24 cellular contexts compared by ENCODE assay signal in genomic region chr17:8362651-8363332, GRCh38. TPM values are rescaled to one million over a fixed set of nuclear protein-coding genes. Genes with fewer than 3 reads are reported as not detected.
DNase-seq lines count a peak whose midpoint lies in the region; ATAC-seq and TF ChIP-seq lines count a peak whose summit lies in the region.
"Had no signal": no experiment of that assay in that cellular context is flagged by ENCODE, and none has a peak within 500 bp of the region (broad histone marks: within the 10 kb centered on the region; RNA-seq: fewer than 3 reads in every experiment).

No MANE protein-coding gene starts in this region.

- H3K9me3 ChIP-seq in SJCRH30 (replicated peaks) (no peaks in the 10 kb centered on the region), osteoblast (ENCODE audit: low read depth, low read length) (no peaks in the 10 kb centered on the region)
- H3K9me3 ChIP-seq: adrenal gland had no signal

- H3K36me3 ChIP-seq in SJCRH30 (no peaks in the 10 kb centered on the region), osteoblast (ENCODE audit: insufficient read depth, low read length) (no peaks in the 10 kb centered on the region)
- H3K36me3 ChIP-seq: adrenal gland had no signal

- no peak overlapping the region for H3K4me3 ChIP-seq in SJCRH30
- H3K4me3 ChIP-seq in osteoblast (ENCODE audit: insufficient read depth, low read length) = no peak overlapping the region
- H3K4me3 ChIP-seq: adrenal gland, dorsolateral prefrontal cortex, GM12878 had no signal

- H4K20me1 ChIP-seq in osteoblast (ENCODE audit: insufficient read depth, low read length) = no peaks in the 10 kb centered on the region

- peak overlapping the region; percentile 53 for H3K4me2 ChIP-seq in osteoblast (ENCODE audit: insufficient read depth, low read length)

- H3K27ac ChIP-seq in SJCRH30 = peak overlapping the region; percentile 31; the same call in 1 of the 2 replicates
- H3K27ac ChIP-seq in osteoblast (ENCODE audit: low read depth, low read length) = peak overlapping the region; percentile 80
- H3K27ac ChIP-seq: adrenal gland, epithelial cell of prostate had no signal

- H3K4me1 ChIP-seq in SJCRH30 (peaks cover 17% of the 10 kb centered on the region), osteoblast (ENCODE audit: insufficient read depth, low read length) (peaks cover 51% of the 10 kb centered on the region)

- H2AFZ ChIP-seq in osteoblast (ENCODE audit: low read length) = peak overlapping the region; percentile 64

- no peak for TF ChIP-seq CTCF in osteoblast (IDR thresholded peaks at IDR 0.05; ENCODE audit: extremely low read depth, low read depth, low read length)

- no peaks in the 10 kb centered on the region for H3K79me2 ChIP-seq in osteoblast (ENCODE audit: insufficient read depth, low read length)

- DNase-seq in EL (peak; percentile 48), SJCRH30 (no peak), fibroblast of gingiva (ENCODE audit: low read depth) (peak; percentile 30), osteoblast (ENCODE audit: insufficient read length, low spot score, missing footprints) (no peak), NCI-H226 (no peak), DMS 273 treated with DMSO at 0.1 percent for 48 hours (lab: John Stamatoyannopoulos, UW) (no peak)
- no peak for DNase-seq in activated CD8-positive, alpha-beta memory T cell treated with anti-CD3 and anti-CD28 coated beads, Interleukin-2, amount 50 U/mL, for 4 hours
- DNase-seq: activated CD4-positive, CD25-positive, alpha-beta regulatory T cell treated with anti-CD3 and anti-CD28 coated beads, Interleukin-2, amount 50 U/mL, for 72 hours; activated T-cell treated with anti-CD3 and anti-CD28 coated beads, Interleukin-2, amount 50 U/mL, for 24 hours; adrenal gland; CD4-positive, alpha-beta memory T cell; dorsolateral prefrontal cortex; kidney glomerular epithelial cell; NCI-H2107; NCI-H510A; posterior cingulate gyrus; SHP77 treated with DMSO at 0.1 percent for 48 hours; stimulated activated CD4-positive, alpha-beta T cell treated with anti-CD3 and anti-CD28 coated beads, Interleukin-2, amount 100 ng/mL, for 24 hours had no signal

- H3K27me3 ChIP-seq in SJCRH30 (no peaks in the 10 kb centered on the region), osteoblast (ENCODE audit: insufficient read depth, low read length) (no peaks in the 10 kb centered on the region)
- H3K27me3 ChIP-seq: adrenal gland, dorsolateral prefrontal cortex had no signal

- no peak for ATAC-seq in HG02973 (IDR thresholded peaks at IDR 0.05; ENCODE audit: unreplicated experiment)
- ATAC-seq: GM12878; HepG2; stimulated activated memory B cell treated with anti-CD40 and anti-IgM and Interleukin-4, amounts not matched to agents 10 μg/mL and 1 μg/mL and 100 μg/mL, for 72 hours had no signal

RNA-seq across cellular contexts. Expression of gene RPL26, which starts 20.2 kb away (rescaled TPM):
- 3,054 and 3,660 TPM in 2 replicates for total RNA-seq in SJCRH30 (2014; rRNA removed; shearing (Covaris generic))
- total RNA-seq in osteoblast = 1,921 and 2,089 TPM in 2 replicates

RNA-seq across cellular contexts. Expression of gene ODF4, which starts 23.2 kb away (rescaled TPM):
- total RNA-seq in SJCRH30 (2014; rRNA removed; shearing (Covaris generic)) = not detected in 2 replicates
- not detected in 2 replicates for total RNA-seq in osteoblast
- total RNA-seq: adrenal gland; CD4-positive, alpha-beta memory T cell; dorsolateral prefrontal cortex; GM12878; HepG2; neural crest cell had no signal

RNA-seq across cellular contexts. Expression of gene RNF222, which starts 34.8 kb away (rescaled TPM):
- not detected in 2 replicates for total RNA-seq in SJCRH30 (2014; rRNA removed; shearing (Covaris generic))
- total RNA-seq in osteoblast = not detected in 2 replicates
- total RNA-seq: adrenal gland, GM12878, HepG2, neural crest cell had no signal

RNA-seq across cellular contexts. Expression of gene ARHGEF15, which starts 52.8 kb away (rescaled TPM):
- total RNA-seq in SJCRH30 (2014; rRNA removed; shearing (Covaris generic)) = 0.71 and 1.8 TPM in 2 replicates
- total RNA-seq in osteoblast = not detected in 2 replicates
- total RNA-seq: CD4-positive, alpha-beta memory T cell; GM12878; HepG2; neural crest cell had no signal

Comparison
In these comparisons a context has a peak if more than half of its experiments do, and no peak if none do; other contexts are left out.
1. DNase-seq: peak in EL (single experiment) and fibroblast of gingiva (single experiment); none in SJCRH30 (0 of 2), osteoblast (single experiment), NCI-H226 (single experiment), DMS 273 treated with DMSO at 0.1 percent for 48 hours (single experiment) and activated CD8-positive, alpha-beta memory T cell treated with anti-CD3 and anti-CD28 coated beads, Interleukin-2, amount 50 U/mL, for 4 hours (single experiment).